ENCODE assay signal across 34 cellular contexts in the genomic region with DNA sequence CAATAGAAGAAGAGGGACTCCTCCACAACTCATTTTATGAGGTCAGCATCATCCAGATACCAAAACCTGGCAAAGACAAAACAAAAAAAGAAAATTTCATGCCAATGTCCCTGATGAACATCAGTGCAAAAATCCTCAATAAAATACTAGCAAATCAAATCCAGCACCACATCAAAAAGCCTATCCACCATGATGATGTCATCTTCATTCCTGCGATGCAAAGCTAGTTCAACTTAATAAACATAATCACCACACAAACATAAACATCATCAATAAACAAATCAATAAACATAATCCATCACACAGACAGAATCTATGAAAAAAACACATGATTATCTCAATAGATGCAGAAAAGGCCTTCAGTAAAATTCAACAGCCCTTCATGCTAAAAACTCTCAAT.
"Had no signal": no experiment of that assay in that cellular context is flagged by ENCODE, and none has a peak within 500 bp of the region (broad histone marks: within the 10 kb centered on the region; RNA-seq: fewer than 3 reads in every experiment).

No MANE protein-coding gene starts in this region.

- H3K9me3 ChIP-seq: adrenal gland had no signal

- H3K4me3 ChIP-seq: adrenal gland, ascending aorta, body of pancreas, breast epithelium, cardiac muscle cell had no signal

- ATAC-seq: activated naive CD4-positive, alpha-beta T cell treated with anti-CD3 and anti-CD28 coated beads, Interleukin-2, amount 50 U/mL, for 72 hours; activated naive CD8-positive, alpha-beta T cell treated with anti-CD3 and anti-CD28 coated beads, Interleukin-2, amount 50 U/mL, for 24 hours; activated T-cell treated with anti-CD3 and anti-CD28 coated beads, Interleukin-2, amount 50 U/mL, for 4 hours; activated T-cell treated with anti-CD3 and anti-CD28 coated beads, Interleukin-2, amount 50 U/mL, for 72 hours; activated T-helper 17 cell treated with anti-CD3 and anti-CD28 coated beads, Interleukin-2, amount 50 U/mL, for 72 hours; body of pancreas had no signal

- H3K36me3 ChIP-seq: adrenal gland, ascending aorta, brain microvascular endothelial cell, breast epithelium, cardiac muscle cell had no signal

- FAIRE-seq: astrocyte, bronchial epithelial cell had no signal

- H3K27me3 ChIP-seq: adrenal gland, ascending aorta, body of pancreas, brain microvascular endothelial cell, breast epithelium, cardiac muscle cell had no signal

- H3K4me1 ChIP-seq: adrenal gland, ascending aorta, body of pancreas, breast epithelium had no signal

- H3K27ac ChIP-seq: adrenal gland, ascending aorta, body of pancreas, brain microvascular endothelial cell, breast epithelium, cardiac muscle cell had no signal

- DNase-seq: activated effector memory CD4-positive, alpha-beta T cell treated with anti-CD3 and anti-CD28 coated beads, Interleukin-2, amount 50 U/mL, for 16 hours; activated effector memory CD4-positive, alpha-beta T cell treated with Interleukin-2 at 50 U/mL for 16 hours; activated gamma-delta T cell; activated gamma-delta T cell treated with Interleukin-2 at 50 U/mL for 16 hours; activated naive CD4-positive, alpha-beta T cell; activated naive CD4-positive, alpha-beta T cell treated with anti-CD3 and anti-CD28 coated beads for 36 hours; activated naive CD4-positive, alpha-beta T cell treated with anti-CD3 and anti-CD28 coated beads, Interleukin-2, amount 10 ng/mL, durations not matched to agents 7 days and 5 days; activated naive CD4-positive, alpha-beta T cell treated with anti-CD3 and anti-CD28 coated beads, Interleukin-2, amount 50 U/mL, for 16 hours; activated naive CD4-positive, alpha-beta T cell treated with Interleukin-2 at 50 U/mL for 16 hours; activated naive CD8-positive, alpha-beta T cell treated with anti-CD3 and anti-CD28 coated beads for 36 hours; activated naive CD8-positive, alpha-beta T cell treated with anti-CD3 and anti-CD28 coated beads, Interleukin-2, amount 10 ng/mL, durations not matched to agents 7 days and 5 days; activated naive CD8-positive, alpha-beta T cell treated with anti-CD3 and anti-CD28 coated beads, Interleukin-2, amount 50 U/mL, for 24 hours; activated T-cell treated with anti-CD3 and anti-CD28 coated beads, Interleukin-2, amount 50 U/mL, for 1 hour; activated T-cell treated with anti-CD3 and anti-CD28 coated beads, Interleukin-2, amount 50 U/mL, for 24 hours; activated T-cell treated with anti-CD3 and anti-CD28 coated beads, Interleukin-2, amount 50 U/mL, for 4 hours; activated T-cell treated with anti-CD3 and anti-CD28 coated beads, Interleukin-2, amount 50 U/mL, for 48 hours; activated T-cell treated with anti-CD3 and anti-CD28 coated beads, Interleukin-2, amount 50 U/mL, for 72 hours; adrenal gland; amniotic stem cell; amygdala; anterior cingulate cortex; aorta; body of pancreas; brain microvascular endothelial cell; caudate nucleus; central memory CD4-positive, alpha-beta T cell; cerebellar nuclear complex had no signal
